ENCODE assay signal across 8 cellular contexts in genomic region chr3:143121240-143122088, GRCh38.
DNase-seq lines count a peak whose midpoint lies in the region; ATAC-seq and FAIRE-seq lines count a peak whose summit lies in the region.

No MANE protein-coding gene starts in this region.

- no peak for FAIRE-seq in GM18507 (lab: Jason Lieb, UNC)

- DNase-seq in GM18507 (ENCODE audit: extremely low spot score, insufficient read length, low read depth): peak; percentile 9
- peak; percentile 27 to 54 for DNase-seq in activated CD4-positive, alpha-beta T cell treated with anti-CD3 and anti-CD28 coated beads, Interleukin-2, amount 50 U/mL, for 24 hours (ENCODE audit: low read depth in 1 of 2, low spot score in 1 of 2)
- DNase-seq in effector CD4-positive, alpha-beta T cell: peak; percentile 45
- DNase-seq in midbrain (lab: John Stamatoyannopoulos, UW): peak; percentile 20
- DNase-seq in stimulated activated CD8-positive, alpha-beta memory T cell treated with anti-CD3 and anti-CD28 coated beads, Interleukin-4, amount 100 ng/mL, for 4 hours (ENCODE audit: low read depth in 2 of 2, low spot score in 1 of 2): peak; percentile 53 to 54
- no peak for DNase-seq in putamen (ENCODE audit: low spot score)

- peak; percentile 21 for ATAC-seq in HG03442 (IDR thresholded peaks at IDR 0.05; ENCODE audit: unreplicated experiment)
- no peak for ATAC-seq in GM21423 (IDR thresholded peaks at IDR 0.05; ENCODE audit: unreplicated experiment)
